Comparison of ENCODE assay signal across 8 cellular contexts in the genomic region with DNA sequence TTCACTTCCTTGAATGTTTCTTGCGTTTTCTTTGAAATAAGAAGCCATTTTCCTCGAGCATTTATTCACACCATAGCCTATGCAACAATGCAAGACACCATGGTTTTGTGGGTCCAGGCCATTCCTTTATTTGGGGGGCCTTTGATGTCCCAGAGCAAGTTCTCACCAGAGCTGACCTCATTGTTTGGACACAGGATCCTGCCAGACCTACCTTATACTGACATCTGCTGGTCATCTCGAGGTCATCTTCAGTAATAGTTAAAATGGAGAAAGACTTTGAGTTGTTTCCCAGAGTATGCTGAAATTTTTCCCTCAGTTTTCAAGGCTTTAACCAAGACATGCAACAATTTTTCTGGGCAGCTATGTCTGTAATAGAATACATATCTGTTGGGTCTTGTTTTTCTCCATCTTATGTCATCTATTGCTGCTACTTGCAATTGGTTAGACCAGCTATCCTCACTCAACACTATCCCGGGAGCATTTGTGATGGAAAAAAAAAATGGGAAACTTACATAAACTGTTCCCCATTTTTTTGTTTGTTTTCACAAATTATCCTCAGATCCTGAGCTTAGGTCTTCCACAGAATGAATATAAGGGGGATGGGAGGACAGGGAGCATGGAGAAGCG. TPM values are rescaled to one million over a fixed set of nuclear protein-coding genes. Genes with fewer than 3 reads are reported as not detected.
DNase-seq lines count a peak whose midpoint lies in the region; ATAC-seq and TF ChIP-seq lines count a peak whose summit lies in the region.

No MANE protein-coding gene starts in this region.

- H3K27ac ChIP-seq in lower lobe of right lung (no peak overlapping the region), stomach (no peak overlapping the region)

- in situ Hi-C loops in T47D (cut with HindIII; ENCODE audit: low pct_unique_long_range_greater_than_20kb, low sequenced_read_pairs) = no loop called here

- H3K4me1 ChIP-seq in lower lobe of right lung = no peaks in the 10 kb centered on the region
- no peaks in the 10 kb centered on the region for H3K4me1 ChIP-seq in stomach

- H3K36me3 ChIP-seq in lower lobe of right lung (no peaks in the 10 kb centered on the region), stomach (no peaks in the 10 kb centered on the region)

- H3K27me3 ChIP-seq in lower lobe of right lung (ENCODE audit: low read depth) = no peaks in the 10 kb centered on the region
- H3K27me3 ChIP-seq in stomach = peaks cover 0 to 18% (median 0%) of the 10 kb centered on the region in 3 donors

- peak; percentile 50 for DNase-seq in DMS 273 (lab: John Stamatoyannopoulos, UW; ENCODE audit: unreplicated experiment)
- no peak for DNase-seq in DMS 273 treated with DMSO at 0.1 percent for 48 hours (lab: John Stamatoyannopoulos, UW)
- peak; percentile 52 for DNase-seq in NCI-H146 (lab: John Stamatoyannopoulos, UW)
- DNase-seq in T47D (ENCODE audit: low read depth in 1 of 2, low spot score in 1 of 2) = peak; percentile 54 to 73
- no peak for DNase-seq in lower lobe of right lung
- no peak for DNase-seq in central memory CD4-positive, alpha-beta T cell
- no peak for DNase-seq in amniotic stem cell (lab: John Stamatoyannopoulos, UW)
- no peak for DNase-seq in stomach

- TF ChIP-seq POLR2A in stomach (IDR thresholded peaks at IDR 0.05) = no peak

- ATAC-seq in lower lobe of right lung = peak in 1 of 2 donors; percentile 36

- TF ChIP-seq CTCF in lower lobe of right lung (IDR thresholded peaks at IDR 0.05) (peak; percentile 53), stomach (IDR thresholded peaks at IDR 0.05) (peak in 1 of 7 experiments; percentile 33)

- TF ChIP-seq EP300 in stomach (IDR thresholded peaks at IDR 0.05) = no peak

- 55 to 59% (median 59%) methylated on average over 5 of the region's 5 CpGs for WGBS in stomach, 5 donors

- H3K4me3 ChIP-seq in lower lobe of right lung = no peak overlapping the region
- H3K4me3 ChIP-seq in stomach = no peak overlapping the region

- H3K9me3 ChIP-seq in lower lobe of right lung = no peaks in the 10 kb centered on the region
- H3K9me3 ChIP-seq in stomach = no peaks in the 10 kb centered on the region

- intact Hi-C loops in lower lobe of right lung (cut with DNase I) (no loop called here), stomach (cut with DNase I; ENCODE audit: low total_unique reads) (loop anchor here (10.0 kb wide), 1 partner anchor 311 kb away; no protein-coding TSS in a partner anchor)

RNA-seq across cellular contexts. Expression of gene BACE2, which starts 34.0 kb away (rescaled TPM):
- total RNA-seq in lower lobe of right lung = 20.8 TPM
- total RNA-seq in stomach = 100 to 1,000 TPM in 2 of 5 donors, 10 to 100 TPM in 2, 1 to 10 TPM in 1; 7.6 to 244 (median 83.0) TPM
- 10 to 100 TPM; 18.5 to 56.2 (median 36.2) TPM for polyA plus RNA-seq in stomach

Comparison
In these comparisons a context has a peak if more than half of its experiments do, and no peak if none do; other contexts are left out.
1. DNase-seq: peak in DMS 273 (single experiment), NCI-H146 (single experiment) and T47D (2 of 2); none in DMS 273 treated with DMSO at 0.1 percent for 48 hours (single experiment), lower lobe of right lung (single experiment), central memory CD4-positive, alpha-beta T cell (single experiment), amniotic stem cell (single experiment) and stomach (single experiment).